Comparison of ENCODE assay signal across 37 cellular contexts in the genomic region with DNA sequence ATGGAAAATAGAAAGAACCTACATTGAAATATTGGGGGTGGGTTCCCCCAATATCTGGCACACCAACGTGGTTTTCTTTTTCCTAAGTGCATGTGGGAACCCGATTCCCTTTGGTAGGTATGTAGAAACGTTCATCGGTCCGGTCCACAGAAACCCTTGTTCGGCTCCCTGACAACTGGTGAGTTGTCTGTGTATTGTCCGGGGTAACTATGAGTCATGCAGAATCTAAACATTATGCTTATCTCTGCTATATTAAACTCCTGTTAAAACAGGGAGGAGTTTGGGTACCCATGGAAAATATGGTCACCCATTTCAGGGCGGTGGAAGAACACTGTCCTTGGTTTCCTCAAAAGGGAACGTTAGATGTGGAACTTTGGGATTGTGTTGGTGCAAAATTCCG. TPM values are rescaled to one million over a fixed set of nuclear protein-coding genes. Genes with fewer than 3 reads are reported as not detected.
A peak's percentile ranks its signal among the peaks of the same experiment; 100 is the strongest.
DNase-seq lines count a peak whose midpoint lies in the region; ATAC-seq, FAIRE-seq and TF ChIP-seq lines count a peak whose summit lies in the region.
"Had no signal": no experiment of that assay in that cellular context is flagged by ENCODE, and none has a peak within 500 bp of the region (broad histone marks: within the 10 kb centered on the region; RNA-seq: fewer than 3 reads in every experiment).

No MANE protein-coding gene starts in this region.

- H4K20me1 ChIP-seq in OCI-LY7 (ENCODE audit: insufficient read depth, low read length) = no peaks in the 10 kb centered on the region

- intact Hi-C loops in OCI-LY7 (cut with micrococcal nuclease; ENCODE audit: unreplicated experiment) = no loop called here

- no peak overlapping the region for H3K4me3 ChIP-seq in bronchial epithelial cell (ENCODE audit: low read depth, low read length)
- H3K4me3 ChIP-seq in OCI-LY7 (ENCODE audit: low read depth, low read length, poor library complexity, severe bottlenecking) = no peak overlapping the region
- H3K4me3 ChIP-seq: body of pancreas, GM23338, left ventricle myocardium inferior, neural progenitor cell, pancreas had no signal

- no peaks in the 10 kb centered on the region for H3K27me3 ChIP-seq in bronchial epithelial cell (ENCODE audit: control insufficient read depth, insufficient read depth, low read length)
- H3K27me3 ChIP-seq: pancreas had no signal

- H3K27ac ChIP-seq in OCI-LY7 (ENCODE audit: low read depth, low read length, poor library complexity, severe bottlenecking) = no peak overlapping the region
- H3K27ac ChIP-seq: 22Rv1, body of pancreas, C4-2B, KMS-11, left ventricle myocardium inferior, neural progenitor cell, pancreas had no signal

- H3K36me3 ChIP-seq in bronchial epithelial cell (ENCODE audit: control insufficient read depth, insufficient read depth, low read length) (no peaks in the 10 kb centered on the region), OCI-LY7 (ENCODE audit: insufficient read depth, low read length) (no peaks in the 10 kb centered on the region)
- H3K36me3 ChIP-seq: left ventricle myocardium inferior, neural progenitor cell, pancreas had no signal

- no peaks in the 10 kb centered on the region for H3K9me2 ChIP-seq in OCI-LY7 (ENCODE audit: insufficient read depth, low read length)

- no peak for FAIRE-seq in bronchial epithelial cell (lab: Jason Lieb, UNC)
- FAIRE-seq: islet of Langerhans, pancreas, RCC 7860 had no signal

- CTCF ChIA-PET in OCI-LY7 (lab: Charles Lee; ENCODE audit: unreplicated experiment) = no interaction called here

- no peak for TF ChIP-seq CTCF in bronchial epithelial cell (IDR thresholded peaks at IDR 0.05; ENCODE audit: insufficient read depth, low read length, severe bottlenecking)
- no peak for TF ChIP-seq CTCF in OCI-LY7 (conservative IDR thresholded peaks at IDR 0.05; ENCODE audit: low read length)

- ATAC-seq in left lobe of liver (no peak), HG02588 (IDR thresholded peaks at IDR 0.05; ENCODE audit: unreplicated experiment) (no peak)
- ATAC-seq: activated naive CD8-positive, alpha-beta T cell treated with anti-CD3 and anti-CD28 coated beads, Interleukin-2, amount 50 U/mL, for 24 hours; body of pancreas; GM23338; pancreas; stimulated activated naive CD8-positive, alpha-beta T cell treated with anti-CD3 and anti-CD28 coated beads, Interleukin-15, Interleukin-2, amounts not matched to agents 100 U/mL and 50 U/mL, for 24 hours; T-cell had no signal

- H2AFZ ChIP-seq in OCI-LY7 (ENCODE audit: low read length) = no peak overlapping the region
- H2AFZ ChIP-seq: GM23338, neural progenitor cell had no signal

- no peak overlapping the region for H3K4me2 ChIP-seq in OCI-LY7 (ENCODE audit: low read length)
- H3K4me2 ChIP-seq: GM23338, KMS-11 had no signal

- POLR2A ChIA-PET in OCI-LY7 (lab: Charles Lee) = no interaction called here

- no TSS peak for BruUV-seq in OCI-LY7 (replicated peaks; lab: Mats Ljungman, UMichigan)

- H3K79me2 ChIP-seq in OCI-LY7 (ENCODE audit: insufficient read depth, low read depth, low read length) = no peaks in the 10 kb centered on the region

- H3K9me3 ChIP-seq in OCI-LY7 (ENCODE audit: low read length) = peaks cover 10% of the 10 kb centered on the region; the same call in 1 of the 2 replicates
- H3K9me3 ChIP-seq: body of pancreas, pancreas had no signal

- DNase-seq in DMS53 (lab: John Stamatoyannopoulos, UW) (peak; percentile 49), DMS53 treated with DMSO at 0.1 percent for 48 hours (lab: John Stamatoyannopoulos, UW; ENCODE audit: unreplicated experiment) (no peak), M059J (ENCODE audit: low read depth) (peak; percentile 61), bronchial epithelial cell (ENCODE audit: low read depth) (peak; percentile 80), iris pigment epithelial cell (ENCODE audit: low read depth) (peak; percentile 67), OCI-LY7 (ENCODE audit: low spot score) (no peak), left lobe of liver (ENCODE audit: low spot score) (no peak)
- DNase-seq: activated B cell treated with CpG ODN at 0.5 μM for 24 hours; activated CD4-positive, alpha-beta T cell treated with anti-CD3 and anti-CD28 coated beads, Interleukin-2, amount 10 ng/mL, durations not matched to agents 7 days and 5 days; activated gamma-delta T cell; activated naive CD8-positive, alpha-beta T cell treated with anti-CD3 and anti-CD28 coated beads, Interleukin-2, amount 50 U/mL, for 24 hours; activated T-cell treated with anti-CD3 and anti-CD28 coated beads, Interleukin-2, amount 50 U/mL, for 24 hours; body of pancreas; COR-L47; GF-D8; left ventricle myocardium inferior; NCI-H146; NCI-H2107; NCI-H748 treated with DMSO at 0.1 percent for 48 hours; pancreas; stimulated activated naive CD8-positive, alpha-beta T cell treated with anti-CD3 and anti-CD28 coated beads, Interleukin-15, Interleukin-2, amounts not matched to agents 100 U/mL and 50 U/mL, for 24 hours; T-cell had no signal

- no peaks in the 10 kb centered on the region for H3K4me1 ChIP-seq in OCI-LY7 (ENCODE audit: insufficient read depth, low read length, poor library complexity, severe bottlenecking)
- H3K4me1 ChIP-seq: body of pancreas, left ventricle myocardium inferior, pancreas had no signal

RNA-seq across cellular contexts. Expression of a gene that starts 25.1 kb away (rescaled TPM):
- not detected in 2 replicates for total RNA-seq in M059J (2014; rRNA removed; shearing (Covaris generic))
- total RNA-seq in bronchial epithelial cell (17.9 and 73.4 TPM in 2 replicates), OCI-LY7 (2022) (8.0 and 8.3 TPM in 2 replicates), left lobe of liver (not detected)
- total RNA-seq in OCI-LY7 (2014; rRNA removed; shearing (Covaris generic)) = 1.5 and 2.9 TPM in 2 replicates
- total RNA-seq: activated B cell treated with CpG ODN at 0.5 μM for 24 hours; activated CD4-positive, alpha-beta T cell treated with anti-CD3 and anti-CD28 coated beads, Interleukin-2, amount 10 ng/mL, durations not matched to agents 7 days and 5 days; body of pancreas; chondrocyte; GM23338; left ventricle myocardium inferior; myocyte; skeletal muscle tissue; T-cell had no signal

RNA-seq across cellular contexts. Expression of a gene that starts 49.0 kb away (rescaled TPM):
- total RNA-seq in M059J (2014; rRNA removed; shearing (Covaris generic)) = 0.91 TPM in 2 replicates
- total RNA-seq in bronchial epithelial cell (not detected in 2 replicates), OCI-LY7 (2022) (45.1 and 54.4 TPM in 2 replicates), left lobe of liver (9.7 TPM)
- total RNA-seq in OCI-LY7 (2014; rRNA removed; shearing (Covaris generic)) = 17.1 and 25.6 TPM in 2 replicates
- total RNA-seq: activated B cell treated with CpG ODN at 0.5 μM for 24 hours, chondrocyte, left ventricle myocardium inferior, SK-MEL-5, skeletal muscle tissue, temporal lobe had no signal

RNA-seq across cellular contexts. Expression of a gene that starts 60.0 kb away (rescaled TPM):
- total RNA-seq in M059J (2014; rRNA removed; shearing (Covaris generic)) = not detected in 2 replicates
- total RNA-seq in bronchial epithelial cell = not detected in 2 replicates
- 2.4 and 4.3 TPM in 2 replicates for total RNA-seq in OCI-LY7 (2014; rRNA removed; shearing (Covaris generic))
- total RNA-seq in OCI-LY7 (2022) = 5.3 and 5.7 TPM in 2 replicates
- 0.15 TPM for total RNA-seq in left lobe of liver
- total RNA-seq: activated B cell treated with CpG ODN at 0.5 μM for 24 hours; activated CD4-positive, alpha-beta T cell treated with anti-CD3 and anti-CD28 coated beads, Interleukin-2, amount 10 ng/mL, durations not matched to agents 7 days and 5 days; body of pancreas; chondrocyte; myocyte; renal cortical epithelial cell; SK-MEL-5; skeletal muscle tissue; T-cell; temporal lobe; ureter had no signal

Comparison
In these comparisons a context has a peak if more than half of its experiments do, and no peak if none do; other contexts are left out.
1. DNase-seq: peak in DMS53 (single experiment), M059J (single experiment), bronchial epithelial cell (single experiment) and iris pigment epithelial cell (single experiment); none in DMS53 treated with DMSO at 0.1 percent for 48 hours (single experiment), OCI-LY7 (single experiment) and left lobe of liver (single experiment).